In genomic region chr17:78735832-78736525, GRCh38 we compare ENCODE assay signal across 8 cellular contexts. TPM values are rescaled to one million over a fixed set of nuclear protein-coding genes. Genes with fewer than 3 reads are reported as not detected.
DNase-seq lines count a peak whose midpoint lies in the region; ATAC-seq and TF ChIP-seq lines count a peak whose summit lies in the region.

No MANE protein-coding gene starts in this region.

- TF ChIP-seq POLR2A in thyroid gland (IDR thresholded peaks at IDR 0.05) = no peak

- peaks cover 91% of the 10 kb centered on the region for H3K4me1 ChIP-seq in CD8-positive, alpha-beta memory T cell (ENCODE audit: insufficient read depth, low read length)
- H3K4me1 ChIP-seq in thyroid gland = peaks cover 34 to 47% of the 10 kb centered on the region in 2 donors

- peak overlapping the region; percentile 79 for H3K4me3 ChIP-seq in CD8-positive, alpha-beta memory T cell (ENCODE audit: low read length)
- peak overlapping the region in 2 of 3 donors; percentile 40 to 65 for H3K4me3 ChIP-seq in thyroid gland (replicated peaks in 1 of 3)

- H3K27ac Mint-ChIP-seq in CD8-positive, alpha-beta memory T cell = peak overlapping the region; percentile 82 to 93 (median 90)
- peak overlapping the region; percentile 99 for H3K27ac Mint-ChIP-seq in activated CD8-positive, alpha-beta T cell treated with anti-CD3 and anti-CD28 coated beads for 36 hours

- no peaks in the 10 kb centered on the region for H3K9me3 ChIP-seq in CD8-positive, alpha-beta memory T cell (ENCODE audit: low read length)
- no peaks in the 10 kb centered on the region for H3K9me3 ChIP-seq in thyroid gland

- peak; percentile 5 for ATAC-seq in HG02981 (IDR thresholded peaks at IDR 0.05; ENCODE audit: unreplicated experiment)
- peak; percentile 10 for ATAC-seq in activated CD8-positive, alpha-beta T cell treated with anti-CD3 and anti-CD28 coated beads for 36 hours
- ATAC-seq in GM18868 (IDR thresholded peaks at IDR 0.05; ENCODE audit: unreplicated experiment) = no peak
- ATAC-seq in HG02571 (IDR thresholded peaks at IDR 0.05; ENCODE audit: unreplicated experiment) = no peak

- H3K36me3 ChIP-seq in CD8-positive, alpha-beta memory T cell (ENCODE audit: insufficient read depth, low read length) = no peaks in the 10 kb centered on the region
- H3K36me3 ChIP-seq in thyroid gland = no peaks in the 10 kb centered on the region

- no peak for TF ChIP-seq CTCF in activated CD8-positive, alpha-beta T cell treated with anti-CD3 and anti-CD28 coated beads for 36 hours (IDR thresholded peaks at IDR 0.05)
- no peak for TF ChIP-seq CTCF in thyroid gland (IDR thresholded peaks at IDR 0.05)

- CTCF ChIA-PET in CD8-positive, alpha-beta memory T cell (lab: Charles Lee) = interaction anchor here (0.7 to 2.4 kb wide), 7 partner anchors 10 to 64 kb away, joined by 3 to 17 read pairs (median 5); no protein-coding TSS in a partner anchor
- CTCF ChIA-PET in activated CD8-positive, alpha-beta T cell treated with anti-CD3 and anti-CD28 coated beads for 36 hours (lab: Charles Lee) = interaction anchor here (0.9 to 3.4 kb wide), 11 partner anchors 10 to 63 kb away, joined by 3 to 24 read pairs (median 6); no protein-coding TSS in a partner anchor

- intact Hi-C loops in activated CD8-positive, alpha-beta T cell treated with anti-CD3 and anti-CD28 coated beads for 36 hours (cut with micrococcal nuclease) = no loop called here
- intact Hi-C loops in thyroid gland (cut with DNase I) = no loop called here
- intact Hi-C loops in posterior vena cava (cut with DNase I) = no loop called here

- H3K27ac ChIP-seq in CD8-positive, alpha-beta memory T cell (ENCODE audit: low read depth, low read length) = peak overlapping the region; percentile 53
- H3K27ac ChIP-seq in thyroid gland = peak overlapping the region; percentile 84 to 90 (median 85)

- peaks cover 89 to 97% (median 96%) of the 10 kb centered on the region in 3 donors for H3K4me1 Mint-ChIP-seq in CD8-positive, alpha-beta memory T cell
- peaks cover 89% of the 10 kb centered on the region for H3K4me1 Mint-ChIP-seq in activated CD8-positive, alpha-beta T cell treated with anti-CD3 and anti-CD28 coated beads for 36 hours (ENCODE audit: low read depth)

- POLR2A ChIA-PET in CD8-positive, alpha-beta memory T cell (lab: Charles Lee) = interaction anchor here (0.5 to 4.1 kb wide), 3 partner anchors 10 to 33 kb away, joined by 3 to 11 read pairs (median 4); no protein-coding TSS in a partner anchor
- POLR2A ChIA-PET in activated CD8-positive, alpha-beta T cell treated with anti-CD3 and anti-CD28 coated beads for 36 hours (lab: Charles Lee) = interaction anchor here (0.9 to 3.2 kb wide), 11 partner anchors 10 to 77 kb away, joined by 3 to 27 read pairs (median 6); no protein-coding TSS in a partner anchor

- H3K27me3 Mint-ChIP-seq in CD8-positive, alpha-beta memory T cell = peaks cover 0 to 3% of the 10 kb centered on the region in 2 donors
- no peaks in the 10 kb centered on the region for H3K27me3 Mint-ChIP-seq in activated CD8-positive, alpha-beta T cell treated with anti-CD3 and anti-CD28 coated beads for 36 hours

- 19 to 23% methylated on average over 6 of the region's 6 CpGs for WGBS in thyroid gland, 2 donors

- H3K27me3 ChIP-seq in CD8-positive, alpha-beta memory T cell (ENCODE audit: insufficient read depth, low read length, poor library complexity, severe bottlenecking) = no peaks in the 10 kb centered on the region
- H3K27me3 ChIP-seq in thyroid gland = no peaks in the 10 kb centered on the region

- peak overlapping the region; percentile 83 to 95 (median 90) for H3K4me3 Mint-ChIP-seq in CD8-positive, alpha-beta memory T cell
- H3K4me3 Mint-ChIP-seq in activated CD8-positive, alpha-beta T cell treated with anti-CD3 and anti-CD28 coated beads for 36 hours = peak overlapping the region; percentile 95

- H3K9me3 Mint-ChIP-seq in CD8-positive, alpha-beta memory T cell = no peaks in the 10 kb centered on the region
- no peaks in the 10 kb centered on the region for H3K9me3 Mint-ChIP-seq in activated CD8-positive, alpha-beta T cell treated with anti-CD3 and anti-CD28 coated beads for 36 hours

- DNase-seq in CD8-positive, alpha-beta memory T cell = peak in 2 of 5 donors; percentile 52 to 57
- no peak for DNase-seq in activated CD8-positive, alpha-beta T cell treated with anti-CD3 and anti-CD28 coated beads for 36 hours
- DNase-seq in kidney tubule cell (ENCODE audit: low spot score) (peak; percentile 79), thyroid gland (no peak), posterior vena cava (ENCODE audit: low spot score) (no peak)

- peaks cover 0 to 37% (median 15%) of the 10 kb centered on the region in 3 donors for H3K36me3 Mint-ChIP-seq in CD8-positive, alpha-beta memory T cell
- H3K36me3 Mint-ChIP-seq in activated CD8-positive, alpha-beta T cell treated with anti-CD3 and anti-CD28 coated beads for 36 hours (ENCODE audit: low read depth) = peaks cover 21% of the 10 kb centered on the region

RNA-seq across cellular contexts. Expression of gene CYTH1, which starts 46.1 kb away (rescaled TPM):
- total RNA-seq in CD8-positive, alpha-beta memory T cell = 100 to 1,000 TPM; 115 to 129 TPM
- 279 TPM for polyA plus RNA-seq in CD8-positive, alpha-beta memory T cell
- total RNA-seq in activated CD8-positive, alpha-beta T cell treated with anti-CD3 and anti-CD28 coated beads for 36 hours = 10 to 100 TPM; 95.1 to 96.0 TPM
- total RNA-seq in thyroid gland (10 to 100 TPM; 69.0 to 94.5 (median 75.7) TPM), posterior vena cava (10 to 100 TPM; 27.0 to 42.9 TPM)

Comparison
In these comparisons a context has a peak if more than half of its experiments do, and no peak if none do; other contexts are left out.
1. ATAC-seq: peak in HG02981 (single experiment) and activated CD8-positive, alpha-beta T cell treated with anti-CD3 and anti-CD28 coated beads for 36 hours (single experiment); none in GM18868 (single experiment) and HG02571 (single experiment).